Comparison of ENCODE assay signal across 8 cellular contexts in the genomic region with DNA sequence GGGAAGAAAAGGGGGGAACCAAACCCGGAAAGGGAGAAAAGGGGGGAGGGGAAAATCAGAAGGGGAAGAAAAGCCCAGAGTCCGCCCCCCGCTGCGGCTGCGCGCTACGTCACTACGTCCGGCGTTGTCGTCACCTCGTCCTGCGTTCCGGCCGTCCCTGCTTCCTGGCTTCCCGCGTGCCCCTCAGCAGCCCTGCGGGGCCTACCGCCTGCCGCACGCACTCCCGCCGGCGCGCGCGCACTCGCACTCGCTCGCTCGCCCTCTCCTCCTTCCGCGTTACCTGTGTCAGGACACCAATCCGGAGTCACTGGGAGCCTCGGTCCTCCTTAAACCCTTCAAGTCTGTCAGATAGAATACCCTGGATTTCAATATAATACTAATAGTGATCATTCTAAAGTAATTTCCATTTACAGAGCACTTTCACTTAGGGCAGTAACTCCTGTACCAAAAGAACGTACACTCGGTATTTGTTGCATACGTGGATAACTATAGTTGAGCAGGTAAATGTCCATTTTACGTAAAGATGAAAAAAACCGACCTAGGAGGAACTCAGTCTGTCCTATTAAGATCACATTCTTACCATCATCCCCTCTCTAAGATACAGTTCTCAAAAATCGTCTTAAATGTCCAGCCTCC. TPM values are rescaled to one million over a fixed set of nuclear protein-coding genes. Genes with fewer than 3 reads are reported as not detected.
A peak's percentile ranks its signal among the peaks of the same experiment; 100 is the strongest.
DNase-seq lines count a peak whose midpoint lies in the region; ATAC-seq, FAIRE-seq and TF ChIP-seq lines count a peak whose summit lies in the region.

A gene (minus strand): TSS at position 113 of the 636 bp plus-strand sequence. CDS start 120,615 bp downstream, outside the sequence.

- peak within 1 kb of the TSS; percentile 97 for H2AFZ ChIP-seq in keratinocyte (ENCODE audit: control insufficient read depth, low read length)

- peaks cover 26% of the 10 kb centered on the region for H3K79me2 ChIP-seq in keratinocyte (ENCODE audit: control insufficient read depth, insufficient read depth, low read length)

- DNase-seq in Ammon's horn (ENCODE audit: low spot score) (peak; percentile 98), GM19238 (ENCODE audit: insufficient read length, low spot score) (peak; percentile 97), NCI-H510A (lab: John Stamatoyannopoulos, UW) (peak; percentile 98), cerebellar nuclear complex (lab: John Stamatoyannopoulos, UW) (peak; percentile 31 to 84), keratinocyte (ENCODE audit: low read depth, low spot score) (peak; percentile 45)
- DNase-seq in activated CD4-positive, alpha-beta T cell treated with anti-CD3 and anti-CD28 coated beads for 1 hour = peak; percentile 92
- DNase-seq in stimulated activated CD4-positive, alpha-beta T cell treated with anti-CD3 and anti-CD28 coated beads, Interleukin-12 subunit alpha, Interleukin-12 subunit beta, amount 100 ng/mL, for 48 hours (ENCODE audit: low read depth in 2 of 3, low spot score in 1 of 3) = peak; percentile 94 to 95 (median 94)

- no peak for FAIRE-seq in keratinocyte (lab: Jason Lieb, UNC)

- peaks cover 0 to 3% of the 10 kb centered on the region in 2 experiments for H3K36me3 ChIP-seq in keratinocyte (ENCODE audit: control insufficient read depth in 2 of 2, extremely low read depth in 1 of 2, insufficient read depth in 2 of 2, low read length in 2 of 2)

- H3K27ac ChIP-seq in keratinocyte (ENCODE audit: control insufficient read depth, insufficient read depth, low read length) = peak within 1 kb of the TSS; percentile 93

- ATAC-seq in HG03439 (IDR thresholded peaks at IDR 0.05; ENCODE audit: unreplicated experiment) = peak; percentile 93

- peak within 1 kb of the TSS; percentile 93 for H3K9ac ChIP-seq in keratinocyte (ENCODE audit: control insufficient read depth, extremely low read depth, insufficient read depth, low read length)

- dilution Hi-C loops in keratinocyte (cut with MboI; ENCODE audit: extremely low pct_ligation_motif_present, low sequenced_read_pairs) = no loop called here

- TF ChIP-seq CTCF in keratinocyte (optimal IDR thresholded peaks at IDR 0.05 in 1 of 3, IDR thresholded peaks at IDR 0.05 in 1 of 3, conservative IDR thresholded peaks at IDR 0.05 in 1 of 3; ENCODE audit: extremely low read depth in 1 of 3, insufficient read depth in 2 of 3, low read length in 3 of 3) = no peak

- H3K4me2 ChIP-seq in keratinocyte (ENCODE audit: control insufficient read depth, extremely low read depth, insufficient read depth, low read depth, low read length) = peak within 1 kb of the TSS; percentile 100

- peaks cover 9% of the 10 kb centered on the region for H3K4me1 ChIP-seq in keratinocyte (ENCODE audit: control insufficient read depth, extremely low read depth, insufficient read depth, low read length)

- no peaks in the 10 kb centered on the region for H3K9me3 ChIP-seq in keratinocyte (ENCODE audit: control insufficient read depth, low read depth, low read length)

- no peaks in the 10 kb centered on the region for H4K20me1 ChIP-seq in keratinocyte (ENCODE audit: control insufficient read depth, extremely low read depth, insufficient read depth, low read length)

- no peaks in the 10 kb centered on the region for H3K9me1 ChIP-seq in keratinocyte (ENCODE audit: control insufficient read depth, extremely low read depth, insufficient read depth, low read length)

- H3K4me3 ChIP-seq in keratinocyte (ENCODE audit: control insufficient read depth in 2 of 3, extremely low read depth in 1 of 3, insufficient read depth in 2 of 3, low read depth in 1 of 3, low read length in 3 of 3) = peak within 1 kb of the TSS; percentile 57 to 95 (median 78)

- H3K27me3 ChIP-seq in keratinocyte (ENCODE audit: control insufficient read depth, extremely low read depth, insufficient read depth, low read length) = no peaks in the 10 kb centered on the region

RNA-seq across cellular contexts. Expression of the gene that starts here (rescaled TPM):
- polyA plus RNA-seq in keratinocyte = 8.1 to 13.4 TPM (median 11.1 TPM) in 3 replicates
- polyA plus RNA-seq in keratinocyte (2011; ENCODE audit: low read depth) = 44.9 TPM
- polyA plus RNA-seq in keratinocyte (2011; cell fraction: cytosol; rRNA removed) = 10.0 and 11.3 TPM in 2 replicates
- polyA plus RNA-seq in keratinocyte (2011; cell fraction: nucleus; rRNA removed) = 26.4 and 29.7 TPM in 2 replicates
- polyA plus RNA-seq in keratinocyte (2012; ENCODE audit: low replicate concordance) = 12.0 and 16.2 TPM in 2 replicates
- 8.8 to 52.5 TPM (median 15.2 TPM) in 3 replicates for polyA minus RNA-seq in keratinocyte
- 12.3 TPM for polyA minus RNA-seq in keratinocyte (2011; cell fraction: cytosol; rRNA and poly(A)+ RNA removed)
- polyA minus RNA-seq in keratinocyte (2011; cell fraction: nucleus; rRNA and poly(A)+ RNA removed) = 10.1 and 28.3 TPM in 2 replicates

Comparison
In these comparisons a context has a peak if more than half of its experiments do, and no peak if none do; other contexts are left out.
1. Peak in every context shown above with its lines: DNase-seq, ATAC-seq, H3K4me3 ChIP-seq and H3K27ac ChIP-seq.
2. DNase-seq: peak in every context shown above with its lines; median percentile 98 in Ammon's horn; 98 in NCI-H510A; 97 in GM19238; 94 in stimulated activated CD4-positive, alpha-beta T cell treated with anti-CD3 and anti-CD28 coated beads, Interleukin-12 subunit alpha, Interleukin-12 subunit beta, amount 100 ng/mL, for 48 hours; 92 in activated CD4-positive, alpha-beta T cell treated with anti-CD3 and anti-CD28 coated beads for 1 hour; 58 in cerebellar nuclear complex; 45 in keratinocyte.